1 cellular context compared by ENCODE assay signal in genomic region chr6:154995241-154996162, GRCh38.
A peak's percentile ranks its signal among the peaks of the same experiment; 100 is the strongest.
TF ChIP-seq lines count a peak whose summit lies in the region.

TIAM2 (plus strand) TSS chr6:154995315; CDS start chr6:155129224, 133,909 bp downstream.

TF ChIP-seq in HepG2, 621 proteins besides CTCF, POLR2A, EP300 and RAD21 (continued from another document and continues in another):
- TF ChIP-seq ETV6 (CRISPR knock-in tag; conservative IDR thresholded peaks at IDR 0.05): no peak
- no peak for TF ChIP-seq GRHL1 (CRISPR knock-in tag; conservative IDR thresholded peaks at IDR 0.05)
- TF ChIP-seq SAFB2 (CRISPR knock-in tag; IDR thresholded peaks at IDR 0.05; ENCODE audit: borderline replicate concordance, low read depth): peak; percentile 46; the same call in 1 of the 2 replicates
- 0 out of 2 replicates have a peak, but pooled peaks have one; percentile 31 for TF ChIP-seq ZNF510 (CRISPR knock-in tag; IDR thresholded peaks at IDR 0.05; ENCODE audit: low read depth)
- no peak for TF ChIP-seq ELF4 (CRISPR knock-in tag; IDR thresholded peaks at IDR 0.05; ENCODE audit: borderline replicate concordance)
- peak; percentile 69; the same call in 1 of the 2 replicates for TF ChIP-seq ZNF333 (CRISPR knock-in tag; IDR thresholded peaks at IDR 0.05; ENCODE audit: borderline replicate concordance)
- TF ChIP-seq FOXM1 (CRISPR knock-in tag; IDR thresholded peaks at IDR 0.05): no peak
- TF ChIP-seq ATM (IDR thresholded peaks at IDR 0.05; ENCODE audit: borderline replicate concordance): no peak
- TF ChIP-seq GATAD1 (CRISPR knock-in tag; IDR thresholded peaks at IDR 0.05): no peak
- no peak for TF ChIP-seq ZSCAN31 (CRISPR knock-in tag; IDR thresholded peaks at IDR 0.05; ENCODE audit: low read depth)
- TF ChIP-seq ZNF768 (CRISPR knock-in tag; IDR thresholded peaks at IDR 0.05): no peak; the same call in 1 of the 2 replicates
- TF ChIP-seq ZNF143 (CRISPR knock-in tag; IDR thresholded peaks at IDR 0.05): 0 out of 2 replicates have a peak, but pooled peaks have one; percentile 14
- no peak for TF ChIP-seq PHF5A (CRISPR knock-in tag; IDR thresholded peaks at IDR 0.05; ENCODE audit: low read depth, unreplicated experiment)
- TF ChIP-seq TOPORS (CRISPR knock-in tag; IDR thresholded peaks at IDR 0.05): peak; percentile 59; the same call in 1 of the 2 replicates
- TF ChIP-seq STAG1 (CRISPR knock-in tag; IDR thresholded peaks at IDR 0.05): no peak
- no peak for TF ChIP-seq SRSF1 (optimal IDR thresholded peaks at IDR 0.05; ENCODE audit: low read depth, low read length)
- no peak for TF ChIP-seq ZNF446 (CRISPR knock-in tag; IDR thresholded peaks at IDR 0.05)
- TF ChIP-seq MTF1 (CRISPR knock-in tag; IDR thresholded peaks at IDR 0.05): no peak
- peak; percentile 78; the same call in 1 of the 2 replicates for TF ChIP-seq ZNF235 (CRISPR knock-in tag; IDR thresholded peaks at IDR 0.05; ENCODE audit: borderline replicate concordance)
- TF ChIP-seq SSRP1 (CRISPR knock-in tag; IDR thresholded peaks at IDR 0.05): no peak
- TF ChIP-seq HNF4A (CRISPR knock-in tag; IDR thresholded peaks at IDR 0.05): no peak
- TF ChIP-seq STAT6 (CRISPR knock-in tag; IDR thresholded peaks at IDR 0.05; ENCODE audit: borderline replicate concordance): no peak
- no peak for TF ChIP-seq FOXO1 (CRISPR knock-in tag; IDR thresholded peaks at IDR 0.05)
- TF ChIP-seq ZNF878 (CRISPR knock-in tag; IDR thresholded peaks at IDR 0.05): no peak
- TF ChIP-seq PHF8 (CRISPR knock-in tag; IDR thresholded peaks at IDR 0.05): peak; percentile 29; the same call in 1 of the 2 replicates
- TF ChIP-seq TCF7L2 (IDR thresholded peaks at IDR 0.05; ENCODE audit: low read depth, low read length): no peak
- no peak for TF ChIP-seq SMAD3 (CRISPR knock-in tag; IDR thresholded peaks at IDR 0.05)
- 0 out of 2 replicates have a peak, but pooled peaks have one; percentile 14 for TF ChIP-seq ARID2 (CRISPR knock-in tag; IDR thresholded peaks at IDR 0.05; ENCODE audit: borderline replicate concordance)
- peak; percentile 84; the same call in 1 of the 2 replicates for TF ChIP-seq ZBTB7B (CRISPR knock-in tag; IDR thresholded peaks at IDR 0.05)
- TF ChIP-seq ZNF773 (CRISPR knock-in tag; IDR thresholded peaks at IDR 0.05; ENCODE audit: borderline replicate concordance): no peak
- TF ChIP-seq ZNF138 (CRISPR knock-in tag; IDR thresholded peaks at IDR 0.05; ENCODE audit: low read depth): peak; percentile 28; the same call in 1 of the 2 replicates
- TF ChIP-seq TRAFD1 (CRISPR knock-in tag; IDR thresholded peaks at IDR 0.05; ENCODE audit: borderline replicate concordance): no peak
- peak; percentile 41 for TF ChIP-seq ZFY (CRISPR knock-in tag; IDR thresholded peaks at IDR 0.05)
- TF ChIP-seq PRMT3 (CRISPR knock-in tag; IDR thresholded peaks at IDR 0.05; ENCODE audit: borderline replicate concordance, low read depth): no peak
- no peak for TF ChIP-seq THYN1 (CRISPR knock-in tag; IDR thresholded peaks at IDR 0.05; ENCODE audit: borderline replicate concordance, low read depth)
- TF ChIP-seq ZNF772 (CRISPR knock-in tag; IDR thresholded peaks at IDR 0.05): no peak
- peak; percentile 36; the same call in 1 of the 2 replicates for TF ChIP-seq GABPB1 (CRISPR knock-in tag; IDR thresholded peaks at IDR 0.05)
- no peak for TF ChIP-seq ZNF678 (CRISPR knock-in tag; IDR thresholded peaks at IDR 0.05)
- no peak for TF ChIP-seq ETV5 (CRISPR knock-in tag; IDR thresholded peaks at IDR 0.05; ENCODE audit: borderline replicate concordance)
- no peak for TF ChIP-seq ZNF34 (CRISPR knock-in tag; IDR thresholded peaks at IDR 0.05; ENCODE audit: borderline replicate concordance)
- TF ChIP-seq ZNF337 (CRISPR knock-in tag; IDR thresholded peaks at IDR 0.05; ENCODE audit: borderline replicate concordance, low read depth): no peak
- TF ChIP-seq ZNF550 (CRISPR knock-in tag; IDR thresholded peaks at IDR 0.05; ENCODE audit: borderline replicate concordance): no peak
- no peak for TF ChIP-seq SMYD3 (CRISPR knock-in tag; IDR thresholded peaks at IDR 0.05)
- no peak for TF ChIP-seq SOX6 (IDR thresholded peaks at IDR 0.05)
- no peak for TF ChIP-seq SOX6 (CRISPR knock-in tag; IDR thresholded peaks at IDR 0.05)
- TF ChIP-seq TFDP2 (CRISPR knock-in tag; IDR thresholded peaks at IDR 0.05): peak; percentile 22; the same call in 1 of the 2 replicates
- TF ChIP-seq NCOR1 (IDR thresholded peaks at IDR 0.05; ENCODE audit: borderline replicate concordance, low read length): no peak
- TF ChIP-seq ARID4A (CRISPR knock-in tag; IDR thresholded peaks at IDR 0.05; ENCODE audit: borderline replicate concordance): peak; percentile 49; the same call in 1 of the 2 replicates
- no peak for TF ChIP-seq LCORL (IDR thresholded peaks at IDR 0.05)
- TF ChIP-seq LCORL (CRISPR knock-in tag; IDR thresholded peaks at IDR 0.05): peak; percentile 20; the same call in 1 of the 2 replicates
- no peak for TF ChIP-seq SIX4 (CRISPR knock-in tag; IDR thresholded peaks at IDR 0.05)
- peak; percentile 81; the same call in 1 of the 2 replicates for TF ChIP-seq SRY (CRISPR knock-in tag; IDR thresholded peaks at IDR 0.05)
- no peak for TF ChIP-seq KDM6A (CRISPR knock-in tag; IDR thresholded peaks at IDR 0.05; ENCODE audit: low read depth)
- no peak for TF ChIP-seq ZFP41 (CRISPR knock-in tag; IDR thresholded peaks at IDR 0.05; ENCODE audit: borderline replicate concordance)
- TF ChIP-seq ZNF562 (CRISPR knock-in tag; IDR thresholded peaks at IDR 0.05; ENCODE audit: borderline replicate concordance): no peak
- no peak for TF ChIP-seq HNRNPUL1 (IDR thresholded peaks at IDR 0.05; ENCODE audit: low read depth, low read length)
- TF ChIP-seq ZNF740 (CRISPR knock-in tag; IDR thresholded peaks at IDR 0.05): no peak
- peak; percentile 63; the same call in 1 of the 2 replicates for TF ChIP-seq ZFP90 (CRISPR knock-in tag; IDR thresholded peaks at IDR 0.05; ENCODE audit: borderline replicate concordance)
- TF ChIP-seq CERS6 (CRISPR knock-in tag; IDR thresholded peaks at IDR 0.05): no peak
- peak; percentile 85 for TF ChIP-seq HIC2 (CRISPR knock-in tag; IDR thresholded peaks at IDR 0.05; ENCODE audit: low read depth)
